ENCODE assay signal across 1 cellular context in genomic region chr12:109093022-109093918, GRCh38.
A peak's percentile ranks its signal among the peaks of the same experiment; 100 is the strongest.
TF ChIP-seq lines count a peak whose summit lies in the region.

Gene ALKBH2, minus strand, starts transcription at chr12:109093472. Its CDS starts 686 bp downstream, at chr12:109092786.

TF ChIP-seq in HepG2, 621 proteins besides CTCF, POLR2A, EP300 and RAD21 (continued from another document and continues in another):
- TF ChIP-seq KLF16 (CRISPR knock-in tag; IDR thresholded peaks at IDR 0.05) (peak in 1 of 2 experiments; percentile 97; a peak in 2 of 4 replicates), AGO1 (IDR thresholded peaks at IDR 0.05; ENCODE audit: low read depth, low read length, poor library complexity, severe bottlenecking) (peak; percentile 59), ATF6 (CRISPR knock-in tag; conservative IDR thresholded peaks at IDR 0.05) (no peak; the same call in 1 of the 2 replicates), ZNF430 (CRISPR knock-in tag; IDR thresholded peaks at IDR 0.05) (peak; percentile 93), ZBTB2 (CRISPR knock-in tag; IDR thresholded peaks at IDR 0.05; ENCODE audit: low read depth) (peak; percentile 84; the same call in 1 of the 2 replicates), U2AF1 (optimal IDR thresholded peaks at IDR 0.05; ENCODE audit: low read depth, low read length) (peak; percentile 83), MTF2 (CRISPR knock-in tag; IDR thresholded peaks at IDR 0.05; ENCODE audit: borderline replicate concordance) (no peak), SMYD3 (CRISPR knock-in tag; IDR thresholded peaks at IDR 0.05) (peak; percentile 98), PRDM4 (CRISPR knock-in tag; IDR thresholded peaks at IDR 0.05; ENCODE audit: borderline replicate concordance) (0 out of 2 replicates have a peak, but pooled peaks have one; percentile 51), ZNF792 (CRISPR knock-in tag; IDR thresholded peaks at IDR 0.05) (peak; percentile 96), ZNF225 (CRISPR knock-in tag; IDR thresholded peaks at IDR 0.05) (peak; percentile 96), NFKB2 (CRISPR knock-in tag; IDR thresholded peaks at IDR 0.05; ENCODE audit: borderline replicate concordance) (peak; percentile 98), PHF21A (CRISPR knock-in tag; IDR thresholded peaks at IDR 0.05) (peak; percentile 75), ZNF205 (CRISPR knock-in tag; IDR thresholded peaks at IDR 0.05) (peak; percentile 90), CAMTA2 (CRISPR knock-in tag; IDR thresholded peaks at IDR 0.05; ENCODE audit: borderline replicate concordance) (0 out of 2 replicates have a peak, but pooled peaks have one; percentile 86), E2F5 (CRISPR knock-in tag; conservative IDR thresholded peaks at IDR 0.05) (no peak), ZEB1 (IDR thresholded peaks at IDR 0.05; ENCODE audit: insufficient replicate concordance, low read depth) (no peak), ZNF576 (CRISPR knock-in tag; IDR thresholded peaks at IDR 0.05) (0 out of 2 replicates have a peak, but pooled peaks have one; percentile 80), MED1 (CRISPR knock-in tag; IDR thresholded peaks at IDR 0.05) (peak; percentile 75; the same call in 1 of the 2 replicates), ZNF850 (CRISPR knock-in tag; conservative IDR thresholded peaks at IDR 0.05) (0 out of 2 replicates have a peak, but pooled peaks have one; percentile 35), YEATS2 (CRISPR knock-in tag; IDR thresholded peaks at IDR 0.05; ENCODE audit: borderline replicate concordance) (peak; percentile 96), SMARCE1 (IDR thresholded peaks at IDR 0.05; ENCODE audit: borderline replicate concordance) (no peak), ZNF646 (CRISPR knock-in tag; IDR thresholded peaks at IDR 0.05) (no peak), TEAD2 (CRISPR knock-in tag; IDR thresholded peaks at IDR 0.05) (peak; percentile 86; the same call in 1 of the 2 replicates), AHR (CRISPR knock-in tag; IDR thresholded peaks at IDR 0.05) (no peak; the same call in 1 of the 2 replicates), ZNF24 (IDR thresholded peaks at IDR 0.05) (no peak), MBD4 (IDR thresholded peaks at IDR 0.05; ENCODE audit: borderline replicate concordance, low read length) (no peak), ZNF788 (CRISPR knock-in tag; IDR thresholded peaks at IDR 0.05; ENCODE audit: borderline replicate concordance) (peak; percentile 93), IRF2 (CRISPR knock-in tag; IDR thresholded peaks at IDR 0.05) (peak; percentile 96), HMGXB4 (CRISPR knock-in tag; IDR thresholded peaks at IDR 0.05; ENCODE audit: borderline replicate concordance in 1 of 2, low read depth in 1 of 2) (peak; percentile 84 to 91; a peak in 3 of 4 replicates), ZNF414 (CRISPR knock-in tag; IDR thresholded peaks at IDR 0.05) (peak; percentile 93), ATF7-NPFF (CRISPR knock-in tag; IDR thresholded peaks at IDR 0.05; ENCODE audit: low read depth) (peak; percentile 96), ZNF383 (CRISPR knock-in tag; IDR thresholded peaks at IDR 0.05; ENCODE audit: borderline replicate concordance) (0 out of 2 replicates have a peak, but pooled peaks have one; percentile 23), NFE2L1 (CRISPR knock-in tag; IDR thresholded peaks at IDR 0.05; ENCODE audit: borderline replicate concordance) (peak; percentile 78; the same call in 1 of the 2 replicates), ZNF496 (CRISPR knock-in tag; IDR thresholded peaks at IDR 0.05; ENCODE audit: insufficient replicate concordance) (no peak), ATF4 (CRISPR knock-in tag; IDR thresholded peaks at IDR 0.05) (peak in 1 of 2 experiments; percentile 84; a peak in 2 of 4 replicates), GTF2F1 (IDR thresholded peaks at IDR 0.05; ENCODE audit: low read length) (no peak), ZKSCAN5 (CRISPR knock-in tag; IDR thresholded peaks at IDR 0.05) (no peak)
